ENCODE assay signal across 7 cellular contexts in the genomic region with DNA sequence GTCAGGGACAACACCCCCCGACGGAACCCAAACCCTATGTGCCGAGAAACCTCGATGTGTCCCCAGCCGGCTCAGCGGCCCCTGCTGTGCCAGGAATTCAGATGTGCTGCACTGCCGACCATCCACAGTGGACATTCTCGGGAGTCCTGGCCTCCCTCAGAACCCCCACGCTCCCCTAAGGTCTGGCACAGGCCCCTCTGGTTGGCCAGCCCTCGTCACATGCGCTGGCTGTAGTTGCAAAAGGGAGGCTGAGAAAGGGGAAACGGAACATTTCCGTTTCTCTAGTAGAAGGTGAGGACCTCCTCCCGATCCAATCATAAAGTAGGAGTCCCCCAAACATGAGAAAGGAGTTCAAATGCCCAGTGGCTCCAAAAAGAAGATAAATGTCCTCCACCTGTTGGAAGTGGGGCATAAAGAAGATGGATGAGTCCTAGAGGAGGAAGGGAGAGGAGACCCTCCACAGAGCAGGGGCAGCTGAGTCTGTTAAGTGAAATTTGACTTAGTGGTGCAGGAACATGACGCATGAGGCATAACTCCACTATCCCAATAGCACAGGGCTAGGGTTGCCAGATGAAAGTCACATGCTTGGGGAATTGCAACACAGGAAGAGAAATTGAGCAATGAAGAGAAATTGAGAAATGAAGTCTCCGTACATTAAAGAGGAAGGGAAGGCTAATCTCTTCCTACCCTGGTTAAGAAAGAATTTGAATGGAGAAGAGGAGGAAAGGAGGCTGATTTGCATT. TPM values are rescaled to one million over a fixed set of nuclear protein-coding genes. Genes with fewer than 3 reads are reported as not detected.
DNase-seq lines count a peak whose midpoint lies in the region; ATAC-seq and TF ChIP-seq lines count a peak whose summit lies in the region.

No MANE protein-coding gene starts in this region.

- CTCF ChIA-PET in activated CD8-positive, alpha-beta T cell treated with anti-CD3 and anti-CD28 coated beads, Interleukin-2, amount 10 ng/mL, durations not matched to agents 7 days and 5 days (lab: Charles Lee) = interaction anchor here (1.0 to 4.5 kb wide), 7 partner anchors 8 to 355 kb away, joined by 3 to 25 read pairs (median 5); no protein-coding TSS in a partner anchor

- DNase-seq in LHCN-M2 (ENCODE audit: low read depth) (peak; percentile 93), caudate nucleus (lab: John Stamatoyannopoulos, UW) (peak in 7 of 61 donors; percentile 11 to 40 (median 16)), thoracic aorta (ENCODE audit: low spot score) (peak; percentile 48), NK-92 (lab: John Stamatoyannopoulos, UW; ENCODE audit: unreplicated experiment) (no peak), SK-N-DZ (ENCODE audit: low spot score) (no peak)
- DNase-seq in activated CD8-positive, alpha-beta T cell treated with anti-CD3 and anti-CD28 coated beads, Interleukin-2, amount 10 ng/mL, durations not matched to agents 7 days and 5 days = no peak

- H3K27me3 ChIP-seq in liver (ENCODE audit: control insufficient read depth in 4 of 4, insufficient read depth in 4 of 4, low read length in 3 of 4) (no peaks in the 10 kb centered on the region), thoracic aorta (replicated peaks; ENCODE audit: insufficient read depth) (no peaks in the 10 kb centered on the region)

- peak; percentile 92 for ATAC-seq in thoracic aorta (ENCODE audit: insufficient number of reproducible peaks, low FRiP score, low read depth)
- no peak for ATAC-seq in activated CD8-positive, alpha-beta T cell treated with anti-CD3 and anti-CD28 coated beads, Interleukin-2, amount 10 ng/mL, durations not matched to agents 7 days and 5 days

- H3K36me3 Mint-ChIP-seq in activated CD8-positive, alpha-beta T cell treated with anti-CD3 and anti-CD28 coated beads, Interleukin-2, amount 10 ng/mL, durations not matched to agents 7 days and 5 days (ENCODE audit: low read depth) = no peaks in the 10 kb centered on the region

- H3K9me3 ChIP-seq in liver (ENCODE audit: control insufficient read depth in 4 of 4, low read length in 3 of 4) = no peaks in the 10 kb centered on the region
- H3K9me3 ChIP-seq in thoracic aorta = no peaks in the 10 kb centered on the region

- peaks cover 16% of the 10 kb centered on the region for H3K4me1 Mint-ChIP-seq in activated CD8-positive, alpha-beta T cell treated with anti-CD3 and anti-CD28 coated beads, Interleukin-2, amount 10 ng/mL, durations not matched to agents 7 days and 5 days (ENCODE audit: low read depth)

- H3K27ac Mint-ChIP-seq in activated CD8-positive, alpha-beta T cell treated with anti-CD3 and anti-CD28 coated beads, Interleukin-2, amount 10 ng/mL, durations not matched to agents 7 days and 5 days = no peak overlapping the region

- H3K27ac ChIP-seq in caudate nucleus (ENCODE audit: low read depth, low read length) (peak overlapping the region; percentile 84), liver (ENCODE audit: low read depth in 1 of 2, low read length in 2 of 2) (peak overlapping the region; percentile 91 to 92), thoracic aorta (peak overlapping the region; percentile 86 to 91)

- H3K36me3 ChIP-seq in liver (ENCODE audit: control insufficient read depth in 4 of 4, insufficient read depth in 3 of 4, low read depth in 1 of 4, low read length in 3 of 4) (no peaks in the 10 kb centered on the region), thoracic aorta (no peaks in the 10 kb centered on the region)

- H3K4me3 ChIP-seq in liver (ENCODE audit: low read depth in 1 of 3, low read length in 3 of 3) (peak overlapping the region in 1 of 3 donors; percentile 5), thoracic aorta (peak overlapping the region; percentile 46)

- TF ChIP-seq CTCF in liver (IDR thresholded peaks at IDR 0.05; ENCODE audit: low read depth, low read length, missing input control) (no peak), thoracic aorta (IDR thresholded peaks at IDR 0.05) (no peak)

- H3K9ac ChIP-seq in liver (ENCODE audit: low read depth in 1 of 2, low read length in 2 of 2) = peak overlapping the region; percentile 39 to 51

- TF ChIP-seq RAD21 in liver (IDR thresholded peaks at IDR 0.05) = no peak

- no peaks in the 10 kb centered on the region for H3K9me3 Mint-ChIP-seq in activated CD8-positive, alpha-beta T cell treated with anti-CD3 and anti-CD28 coated beads, Interleukin-2, amount 10 ng/mL, durations not matched to agents 7 days and 5 days (ENCODE audit: insufficient read depth)

- no peak overlapping the region for H3K4me3 Mint-ChIP-seq in activated CD8-positive, alpha-beta T cell treated with anti-CD3 and anti-CD28 coated beads, Interleukin-2, amount 10 ng/mL, durations not matched to agents 7 days and 5 days

- peaks cover 11% of the 10 kb centered on the region for H3K27me3 Mint-ChIP-seq in activated CD8-positive, alpha-beta T cell treated with anti-CD3 and anti-CD28 coated beads, Interleukin-2, amount 10 ng/mL, durations not matched to agents 7 days and 5 days (ENCODE audit: low read depth)

- POLR2A ChIA-PET in activated CD8-positive, alpha-beta T cell treated with anti-CD3 and anti-CD28 coated beads, Interleukin-2, amount 10 ng/mL, durations not matched to agents 7 days and 5 days (lab: Charles Lee) = no interaction called here

- WGBS in liver = 67% methylated on average over 16 of the region's 16 CpGs

- H3K4me1 ChIP-seq in liver (ENCODE audit: control insufficient read depth in 4 of 4, insufficient read depth in 4 of 4, low read length in 3 of 4) = peaks cover 12 to 37% (median 29%) of the 10 kb centered on the region in 4 donors
- H3K4me1 ChIP-seq in thoracic aorta (ENCODE audit: control insufficient read depth in 1 of 2, low read depth in 2 of 2) = peaks cover 16 to 52% of the 10 kb centered on the region in 2 donors

TF ChIP-seq in liver, 16 proteins besides CTCF, POLR2A, EP300 and RAD21 (continues in another document):
- TF ChIP-seq MAX (IDR thresholded peaks at IDR 0.05) (peak; percentile 92), GABPA (IDR thresholded peaks at IDR 0.05 in 1 of 2, conservative IDR thresholded peaks at IDR 0.05 in 1 of 2) (peak in 1 of 2 donors; percentile 61), HNF4G (IDR thresholded peaks at IDR 0.05) (no peak), FOXA1 (IDR thresholded peaks at IDR 0.05) (no peak), JUND (IDR thresholded peaks at IDR 0.05) (peak; percentile 84 to 85), SP1 (IDR thresholded peaks at IDR 0.05) (peak; percentile 80), ATF3 (IDR thresholded peaks at IDR 0.05) (peak; percentile 55), TAF1 (conservative IDR thresholded peaks at IDR 0.05) (no peak), EGR1 (IDR thresholded peaks at IDR 0.05; ENCODE audit: low read depth in 2 of 2) (peak; percentile 42 to 55), HNF4A (conservative IDR thresholded peaks at IDR 0.05) (peak; percentile 42 to 69), FOXA2 (IDR thresholded peaks at IDR 0.05) (no peak), NR2F2 (IDR thresholded peaks at IDR 0.05) (peak; percentile 79), RXRA (IDR thresholded peaks at IDR 0.05) (peak; percentile 63 to 90)
- TF ChIP-seq, protein P1, sequence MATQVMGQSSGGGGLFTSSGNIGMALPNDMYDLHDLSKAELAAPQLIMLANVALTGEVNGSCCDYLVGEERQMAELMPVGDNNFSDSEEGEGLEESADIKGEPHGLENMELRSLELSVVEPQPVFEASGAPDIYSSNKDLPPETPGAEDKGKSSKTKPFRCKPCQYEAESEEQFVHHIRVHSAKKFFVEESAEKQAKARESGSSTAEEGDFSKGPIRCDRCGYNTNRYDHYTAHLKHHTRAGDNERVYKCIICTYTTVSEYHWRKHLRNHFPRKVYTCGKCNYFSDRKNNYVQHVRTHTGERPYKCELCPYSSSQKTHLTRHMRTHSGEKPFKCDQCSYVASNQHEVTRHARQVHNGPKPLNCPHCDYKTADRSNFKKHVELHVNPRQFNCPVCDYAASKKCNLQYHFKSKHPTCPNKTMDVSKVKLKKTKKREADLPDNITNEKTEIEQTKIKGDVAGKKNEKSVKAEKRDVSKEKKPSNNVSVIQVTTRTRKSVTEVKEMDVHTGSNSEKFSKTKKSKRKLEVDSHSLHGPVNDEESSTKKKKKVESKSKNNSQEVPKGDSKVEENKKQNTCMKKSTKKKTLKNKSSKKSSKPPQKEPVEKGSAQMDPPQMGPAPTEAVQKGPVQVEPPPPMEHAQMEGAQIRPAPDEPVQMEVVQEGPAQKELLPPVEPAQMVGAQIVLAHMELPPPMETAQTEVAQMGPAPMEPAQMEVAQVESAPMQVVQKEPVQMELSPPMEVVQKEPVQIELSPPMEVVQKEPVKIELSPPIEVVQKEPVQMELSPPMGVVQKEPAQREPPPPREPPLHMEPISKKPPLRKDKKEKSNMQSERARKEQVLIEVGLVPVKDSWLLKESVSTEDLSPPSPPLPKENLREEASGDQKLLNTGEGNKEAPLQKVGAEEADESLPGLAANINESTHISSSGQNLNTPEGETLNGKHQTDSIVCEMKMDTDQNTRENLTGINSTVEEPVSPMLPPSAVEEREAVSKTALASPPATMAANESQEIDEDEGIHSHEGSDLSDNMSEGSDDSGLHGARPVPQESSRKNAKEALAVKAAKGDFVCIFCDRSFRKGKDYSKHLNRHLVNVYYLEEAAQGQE (IDR thresholded peaks at IDR 0.05) = peak; percentile 65

RNA-seq across cellular contexts. Expression of gene WSB1, which starts 49.3 kb away (rescaled TPM):
- total RNA-seq in LHCN-M2 (2014; rRNA removed) (75.1 and 82.6 TPM in 2 replicates), liver (10 to 100 TPM; 56.8 to 86.2 TPM), thoracic aorta (100 to 1,000 TPM; 214 to 284 TPM)
- 21.3 TPM for polyA plus RNA-seq in LHCN-M2 (2012)
- 10 to 100 TPM; 26.6 to 34.8 TPM for polyA plus RNA-seq in liver
- total RNA-seq in activated CD8-positive, alpha-beta T cell treated with anti-CD3 and anti-CD28 coated beads, Interleukin-2, amount 10 ng/mL, durations not matched to agents 7 days and 5 days = 100 to 1,000 TPM; 118 to 121 TPM
- polyA plus RNA-seq in SK-N-DZ (2014; cell fraction: cytosol; rRNA removed) = 144 and 167 TPM in 2 replicates
- polyA plus RNA-seq in SK-N-DZ (2014; cell fraction: nucleus; rRNA removed) = 401 and 428 TPM in 2 replicates

Comparison
In these comparisons a context has a peak if more than half of its experiments do, and no peak if none do; other contexts are left out.
1. DNase-seq: peak in LHCN-M2 (single experiment) and thoracic aorta (single experiment); none in activated CD8-positive, alpha-beta T cell treated with anti-CD3 and anti-CD28 coated beads, Interleukin-2, amount 10 ng/mL, durations not matched to agents 7 days and 5 days (single experiment), NK-92 (single experiment) and SK-N-DZ (single experiment).
2. Peak in every context shown above with its lines, with median percentiles within 50 percentile points of each other: H3K27ac ChIP-seq.